Comparison of ENCODE assay signal across 9 cellular contexts in the genomic region with DNA sequence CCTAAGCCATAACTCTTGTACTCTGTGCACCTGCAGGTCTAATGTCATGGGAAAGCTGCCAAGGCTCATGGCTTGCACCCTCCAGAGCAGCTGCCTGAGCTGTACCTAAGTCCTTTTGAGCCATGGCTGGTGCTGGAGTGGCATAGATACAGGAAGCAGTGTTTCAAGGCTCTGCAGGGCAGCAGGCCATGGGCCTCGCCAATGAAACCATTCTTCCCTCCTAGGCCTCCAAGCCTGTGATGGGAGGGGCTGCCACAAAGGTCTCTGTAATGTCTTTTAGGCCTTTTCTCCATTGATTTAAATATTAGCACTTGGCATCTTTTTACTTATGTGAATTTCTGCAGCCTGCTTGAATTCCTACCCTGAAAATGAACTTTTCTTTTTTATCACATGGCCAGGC.
"Had no signal": no experiment of that assay in that cellular context is flagged by ENCODE, and none has a peak within 500 bp of the region (broad histone marks: within the 10 kb centered on the region; RNA-seq: fewer than 3 reads in every experiment).

No MANE protein-coding gene starts in this region.

- ATAC-seq: HCT116 had no signal

- H3K4me1 ChIP-seq: HAP-1 had no signal

- H3K4me3 ChIP-seq: GM23248, HAP-1 had no signal

- H3K27ac ChIP-seq: GM23248, KMS-11 had no signal

- H3K36me3 ChIP-seq: HAP-1 had no signal

- FAIRE-seq: HTR-8/SVneo had no signal

- H2AFZ ChIP-seq: GM23248 had no signal

- H3K9ac ChIP-seq: GM23248, KMS-11 had no signal

- H3K4me2 ChIP-seq: KMS-11 had no signal

- DNase-seq: GM23248, GOT3, H7, IMR-90, KBM-7 had no signal

- H3K9me3 ChIP-seq: HAP-1 had no signal
